Comparison of ENCODE assay signal across 8 cellular contexts in the genomic region with DNA sequence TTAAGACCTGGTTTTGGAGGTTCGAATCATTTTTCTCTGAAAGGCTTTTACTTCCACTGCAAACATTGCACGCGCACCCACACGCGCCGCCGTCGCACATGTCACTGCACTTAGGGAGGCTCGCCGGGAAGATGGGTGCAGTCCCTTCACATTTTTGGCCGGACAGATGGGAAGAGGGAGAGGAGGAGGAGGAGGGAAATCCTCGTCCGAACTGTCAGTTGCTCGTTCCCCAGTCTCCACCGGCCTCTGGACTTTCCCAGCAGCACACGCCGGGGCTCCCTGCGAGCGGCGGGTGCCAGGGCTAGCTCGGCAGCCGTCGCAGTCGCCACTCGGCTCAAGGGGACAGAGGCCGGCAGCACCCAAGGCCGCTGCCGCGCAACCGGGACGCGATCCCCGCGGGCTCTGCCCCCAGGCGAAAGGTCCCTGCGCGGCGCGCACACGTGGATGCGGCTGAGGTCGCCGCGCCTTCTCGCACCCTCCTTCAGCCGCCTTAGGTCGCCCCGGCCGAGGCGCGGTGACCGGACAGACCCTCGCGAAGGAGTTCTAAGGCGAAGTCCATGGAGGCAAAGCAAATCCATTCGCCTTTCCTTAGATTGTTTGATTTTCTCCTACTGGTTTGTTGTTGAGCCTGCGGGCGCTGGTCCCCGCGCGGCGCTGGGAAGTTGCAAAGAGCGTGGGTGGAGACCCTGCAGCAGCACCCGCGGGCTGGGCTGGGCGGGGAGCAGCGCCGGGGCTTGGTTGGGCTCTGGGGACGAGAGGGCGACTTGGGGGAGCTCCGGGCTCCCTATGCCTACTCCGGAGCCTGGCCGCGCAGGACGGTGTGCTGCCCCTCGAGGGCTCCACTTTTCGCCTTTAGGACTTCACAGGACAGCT. TPM values are rescaled to one million over a fixed set of nuclear protein-coding genes. Genes with fewer than 3 reads are reported as not detected.
A peak's percentile ranks its signal among the peaks of the same experiment; 100 is the strongest.
DNase-seq lines count a peak whose midpoint lies in the region; ATAC-seq and TF ChIP-seq lines count a peak whose summit lies in the region.

No MANE protein-coding gene starts in this region.

- TF ChIP-seq CTCF in DND-41 (IDR thresholded peaks at IDR 0.05; ENCODE audit: borderline replicate concordance, extremely low read depth, low read length, poor library complexity, severe bottlenecking) = no peak
- TF ChIP-seq CTCF in activated B cell treated with CpG ODN at 0.5 μM for 24 hours (IDR thresholded peaks at IDR 0.05) = no peak
- TF ChIP-seq CTCF in thyroid gland (IDR thresholded peaks at IDR 0.05) = no peak

- no peaks in the 10 kb centered on the region for H3K27me3 Mint-ChIP-seq in activated B cell treated with CpG ODN at 0.5 μM for 24 hours

- TF ChIP-seq POLR2A in thyroid gland (IDR thresholded peaks at IDR 0.05) = no peak

- peaks cover 52% of the 10 kb centered on the region for H3K4me1 ChIP-seq in DND-41 (ENCODE audit: insufficient read depth, low read length)
- peaks cover 12% of the 10 kb centered on the region for H3K4me1 ChIP-seq in muscle layer of colon (ENCODE audit: insufficient read depth, low read length)
- H3K4me1 ChIP-seq in thyroid gland = peaks cover 17 to 20% of the 10 kb centered on the region in 2 donors

- CTCF ChIA-PET in activated B cell treated with CpG ODN at 0.5 μM for 24 hours (lab: Charles Lee) = interaction anchor here (1.2 to 2.5 kb wide), 3 partner anchors 12 to 93 kb away, joined by 3 to 14 read pairs (median 3); no protein-coding TSS in a partner anchor

- H3K9me3 Mint-ChIP-seq in activated B cell treated with CpG ODN at 0.5 μM for 24 hours = no peaks in the 10 kb centered on the region

- peaks cover 34% of the 10 kb centered on the region for H3K4me1 Mint-ChIP-seq in activated B cell treated with CpG ODN at 0.5 μM for 24 hours

- H3K27ac ChIP-seq in DND-41 (ENCODE audit: low read length) (peak overlapping the region; percentile 97), muscle layer of colon (ENCODE audit: low read depth, low read length) (no peak overlapping the region), thyroid gland (no peak overlapping the region)

- POLR2A ChIA-PET in activated B cell treated with CpG ODN at 0.5 μM for 24 hours (lab: Charles Lee) = interaction anchor here (0.6 to 2.8 kb wide), 8 partner anchors 19 to 1071 kb away, joined by 3 to 16 read pairs (median 6); partner anchors contain the start of gene HBS1L

- WGBS in thyroid gland, 2 donors = 1% methylated on average over 39 to 74 of the region's 77 CpGs

- peak overlapping the region; percentile 87 for H3K4me3 Mint-ChIP-seq in activated B cell treated with CpG ODN at 0.5 μM for 24 hours

- H3K9ac ChIP-seq in DND-41 (ENCODE audit: low read depth, low read length) = peak overlapping the region; percentile 93
- no peak overlapping the region for H3K9ac ChIP-seq in muscle layer of colon (ENCODE audit: low read length)

- H3K4me3 ChIP-seq in DND-41 (ENCODE audit: low read depth in 1 of 2, low read length in 2 of 2) (peak overlapping the region; percentile 88 to 98), muscle layer of colon (ENCODE audit: low read depth in 1 of 2, low read length in 2 of 2) (peak overlapping the region; percentile 54 to 55), thyroid gland (replicated peaks in 1 of 3) (peak overlapping the region; percentile 15 to 40 (median 23))

- H3K27me3 ChIP-seq in DND-41 (ENCODE audit: insufficient read depth, low read length, poor library complexity) (no peaks in the 10 kb centered on the region), muscle layer of colon (ENCODE audit: control insufficient read depth in 1 of 2, insufficient read depth in 2 of 2, low read length in 2 of 2) (peaks cover 37 to 52% of the 10 kb centered on the region in 2 donors), thyroid gland (no peaks in the 10 kb centered on the region)

- peak overlapping the region; percentile 49; the same call in 1 of the 2 replicates for H2AFZ ChIP-seq in DND-41 (ENCODE audit: low read depth, low read length)

- H4K20me1 ChIP-seq in DND-41 (ENCODE audit: insufficient read depth, low read length) = peaks cover 44% of the 10 kb centered on the region

- intact Hi-C loops in activated B cell treated with CpG ODN at 0.5 μM for 24 hours (cut with micrococcal nuclease) (loop anchor here (2.0 to 5.0 kb wide), 7 partner anchors 94 to 1025 kb away; no protein-coding TSS in a partner anchor), thyroid gland (cut with DNase I) (no loop called here)

- H3K4me2 ChIP-seq in DND-41 (ENCODE audit: insufficient read depth, low read length) = peak overlapping the region; percentile 94

- H3K9me3 ChIP-seq in DND-41 (ENCODE audit: insufficient read depth, low read length, severe bottlenecking) = no peaks in the 10 kb centered on the region
- no peaks in the 10 kb centered on the region for H3K9me3 ChIP-seq in muscle layer of colon (ENCODE audit: low read length)
- no peaks in the 10 kb centered on the region for H3K9me3 ChIP-seq in thyroid gland

- H3K79me2 ChIP-seq in DND-41 (ENCODE audit: insufficient read depth, low read length) = peaks cover 66% of the 10 kb centered on the region

- DNase-seq in DND-41 = peak; percentile 65
- peak; percentile 38 for DNase-seq in HuH-7 (ENCODE audit: low spot score)
- DNase-seq in activated B cell treated with CpG ODN at 0.5 μM for 24 hours = peak; percentile 35
- peak; percentile 38 for DNase-seq in effector CD8-positive, alpha-beta T cell (lab: John Stamatoyannopoulos, UW)
- DNase-seq in thyroid gland = peak; percentile 4 to 18
- DNase-seq in NCI-H1436 treated with DMSO at 0.1 percent for 48 hours (lab: John Stamatoyannopoulos, UW) = no peak

- H3K36me3 ChIP-seq in DND-41 (ENCODE audit: insufficient read depth, low read length) (peaks cover 59% of the 10 kb centered on the region), muscle layer of colon (ENCODE audit: insufficient read depth, low read length) (no peaks in the 10 kb centered on the region), thyroid gland (no peaks in the 10 kb centered on the region)

- H3K27ac Mint-ChIP-seq in activated B cell treated with CpG ODN at 0.5 μM for 24 hours = peak overlapping the region; percentile 54

- peaks cover 3% of the 10 kb centered on the region for H3K36me3 Mint-ChIP-seq in activated B cell treated with CpG ODN at 0.5 μM for 24 hours (ENCODE audit: low read depth)

- ATAC-seq in DND-41 (ENCODE audit: insufficient read depth, low read depth) = peak; percentile 21
- peak; percentile 7 for ATAC-seq in GM21447 (IDR thresholded peaks at IDR 0.05; ENCODE audit: unreplicated experiment)
- ATAC-seq in activated B cell treated with CpG ODN at 0.5 μM for 24 hours (ENCODE audit: low read depth) = peak; percentile 15

RNA-seq across cellular contexts. Expression of gene MYB, which starts 1.2 kb away (rescaled TPM):
- total RNA-seq in activated B cell treated with CpG ODN at 0.5 μM for 24 hours (2.8 and 3.2 TPM in 2 replicates), thyroid gland (under 1 TPM in 1 of 4 donors, not detected in 3; 0.75 TPM)

Comparison
In these comparisons a context has a peak if more than half of its experiments do, and no peak if none do; other contexts are left out.
1. H3K4me3 ChIP-seq: peak in every context shown above with its lines; median percentile 93 in DND-41; 54 in muscle layer of colon; 23 in thyroid gland.